In genomic region chr10:17756557-17757208, GRCh38 we compare ENCODE assay signal across 11 cellular contexts. TPM values are rescaled to one million over a fixed set of nuclear protein-coding genes. Genes with fewer than 3 reads are reported as not detected.
DNase-seq lines count a peak whose midpoint lies in the region; ATAC-seq lines count a peak whose summit lies in the region.
"Had no signal": no experiment of that assay in that cellular context is flagged by ENCODE, and none has a peak within 500 bp of the region (broad histone marks: within the 10 kb centered on the region; RNA-seq: fewer than 3 reads in every experiment).

No MANE protein-coding gene starts in this region.

- H3K27me3 Mint-ChIP-seq in T-helper 17 cell = peaks cover 5% of the 10 kb centered on the region
- peaks cover 4% of the 10 kb centered on the region for H3K27me3 Mint-ChIP-seq in activated naive CD4-positive, alpha-beta T cell treated with anti-CD3 and anti-CD28 coated beads, Interleukin-2, amount 10 ng/mL, durations not matched to agents 7 days and 5 days

- no peak overlapping the region for H3K4me3 Mint-ChIP-seq in T-helper 17 cell
- H3K4me3 Mint-ChIP-seq in activated naive CD4-positive, alpha-beta T cell treated with anti-CD3 and anti-CD28 coated beads, Interleukin-2, amount 10 ng/mL, durations not matched to agents 7 days and 5 days = no peak overlapping the region
- H3K4me3 Mint-ChIP-seq: neural crest cell; T-helper 1 cell treated with Interleukin-12 subunit alpha and Interleukin-12 subunit beta and Interleukin-4 antibody, amounts not matched to agents 30 μg/mL and 1 μg/mL, for 36 hours had no signal

- no peak overlapping the region for H3K27ac Mint-ChIP-seq in T-helper 17 cell
- H3K27ac Mint-ChIP-seq in activated naive CD4-positive, alpha-beta T cell treated with anti-CD3 and anti-CD28 coated beads, Interleukin-2, amount 10 ng/mL, durations not matched to agents 7 days and 5 days = no peak overlapping the region
- H3K27ac Mint-ChIP-seq: T-helper 1 cell treated with Interleukin-12 subunit alpha and Interleukin-12 subunit beta and Interleukin-4 antibody, amounts not matched to agents 30 μg/mL and 1 μg/mL, for 36 hours had no signal

- no peaks in the 10 kb centered on the region for H3K36me3 Mint-ChIP-seq in T-helper 17 cell (ENCODE audit: low read depth)
- no peaks in the 10 kb centered on the region for H3K36me3 Mint-ChIP-seq in activated naive CD4-positive, alpha-beta T cell treated with anti-CD3 and anti-CD28 coated beads, Interleukin-2, amount 10 ng/mL, durations not matched to agents 7 days and 5 days

- ATAC-seq in HG02885 (IDR thresholded peaks at IDR 0.05; ENCODE audit: poor library complexity, unreplicated experiment) (peak; percentile 92), T-helper 17 cell (peak; percentile 18)

- H3K9me3 ChIP-seq in T-helper 17 cell (ENCODE audit: control insufficient read depth, low read length, poor library complexity, severe bottlenecking) (no peaks in the 10 kb centered on the region), mucosa of rectum (ENCODE audit: control insufficient read depth in 2 of 2, low read length in 2 of 2) (no peaks in the 10 kb centered on the region)

- H3K36me3 ChIP-seq in mucosa of rectum (ENCODE audit: control insufficient read depth in 2 of 2, insufficient read depth in 2 of 2, low read length in 2 of 2) = no peaks in the 10 kb centered on the region

- H3K9me3 Mint-ChIP-seq in activated naive CD4-positive, alpha-beta T cell treated with anti-CD3 and anti-CD28 coated beads, Interleukin-2, amount 10 ng/mL, durations not matched to agents 7 days and 5 days = no peaks in the 10 kb centered on the region
- H3K9me3 Mint-ChIP-seq: T-helper 1 cell treated with Interleukin-12 subunit alpha and Interleukin-12 subunit beta and Interleukin-4 antibody, amounts not matched to agents 30 μg/mL and 1 μg/mL, for 36 hours had no signal

- H3K27ac ChIP-seq in mucosa of rectum (ENCODE audit: low read depth in 2 of 2, low read length in 2 of 2) = peak overlapping the region; percentile 71 to 75
- H3K27ac ChIP-seq: 22Rv1 had no signal

- peak; percentile 26 for DNase-seq in DMS 273 (lab: John Stamatoyannopoulos, UW; ENCODE audit: unreplicated experiment)
- no peak for DNase-seq in DMS 273 treated with DMSO at 0.1 percent for 48 hours (lab: John Stamatoyannopoulos, UW)
- DNase-seq in T-helper 17 cell = no peak
- no peak for DNase-seq in HuH-7.5 (ENCODE audit: low spot score)
- DNase-seq in activated naive CD4-positive, alpha-beta T cell treated with anti-CD3 and anti-CD28 coated beads, Interleukin-2, amount 10 ng/mL, durations not matched to agents 7 days and 5 days = no peak
- DNase-seq in activated CD4-positive, CD25-positive, alpha-beta regulatory T cell treated with anti-CD3 and anti-CD28 coated beads, Interleukin-2, amount 50 U/mL, for 72 hours = no peak

- H3K27me3 ChIP-seq in mucosa of rectum (ENCODE audit: control insufficient read depth in 2 of 2, insufficient read depth in 2 of 2, low read length in 2 of 2) = no peaks in the 10 kb centered on the region

- peaks cover 6% of the 10 kb centered on the region for H3K4me1 Mint-ChIP-seq in T-helper 17 cell
- peaks cover 5% of the 10 kb centered on the region for H3K4me1 Mint-ChIP-seq in activated naive CD4-positive, alpha-beta T cell treated with anti-CD3 and anti-CD28 coated beads, Interleukin-2, amount 10 ng/mL, durations not matched to agents 7 days and 5 days
- H3K4me1 Mint-ChIP-seq: neural crest cell had no signal

- H3K4me3 ChIP-seq in mucosa of rectum (ENCODE audit: low read length in 2 of 2) = peak overlapping the region; percentile 64 to 74

- CTCF ChIA-PET in activated naive CD4-positive, alpha-beta T cell treated with anti-CD3 and anti-CD28 coated beads, Interleukin-2, amount 10 ng/mL, durations not matched to agents 7 days and 5 days (lab: Charles Lee) = no interaction called here

- H3K4me1 ChIP-seq in mucosa of rectum (ENCODE audit: control insufficient read depth in 2 of 2, insufficient read depth in 2 of 2, low read length in 2 of 2) = peaks cover 25 to 50% of the 10 kb centered on the region in 2 donors

- H3K9ac ChIP-seq in mucosa of rectum (ENCODE audit: low read depth in 1 of 2, low read length in 2 of 2) = peak overlapping the region in 1 of 2 donors; percentile 50

RNA-seq across cellular contexts. Expression of gene TMEM236, which starts 4.7 kb away (rescaled TPM):
- total RNA-seq in T-helper 17 cell = under 1 TPM in 1 of 2 donors, not detected in 1; 0.07 TPM
- total RNA-seq: neural crest cell had no signal

RNA-seq across cellular contexts. Expression of gene MRC1, which starts 52.5 kb away (rescaled TPM):
- total RNA-seq in T-helper 17 cell = under 1 TPM; 0.07 to 0.39 TPM
- total RNA-seq: neural crest cell had no signal
